Comparison of ENCODE assay signal across 19 cellular contexts in the genomic region with DNA sequence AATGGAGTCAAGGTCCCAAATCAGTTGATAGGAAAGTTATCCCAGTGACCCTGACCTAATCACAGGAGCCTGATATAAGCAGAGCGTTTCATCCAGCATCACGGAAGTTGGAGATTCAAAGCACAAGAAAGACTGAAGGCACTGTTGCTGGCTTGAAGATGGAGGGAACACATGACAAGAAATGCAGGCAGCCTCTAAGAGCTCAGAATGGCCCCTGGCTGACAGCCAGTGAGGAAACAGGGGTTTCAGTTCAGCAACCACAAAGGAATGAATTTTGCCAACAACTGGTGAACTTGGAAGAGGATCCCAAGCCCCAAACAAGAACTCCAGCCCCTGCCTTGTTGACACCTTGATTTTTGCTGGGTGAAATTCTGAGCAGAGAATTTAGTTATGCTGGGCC.
A peak's percentile ranks its signal among the peaks of the same experiment; 100 is the strongest.
DNase-seq lines count a peak whose midpoint lies in the region; ATAC-seq and TF ChIP-seq lines count a peak whose summit lies in the region.
"Had no signal": no experiment of that assay in that cellular context is flagged by ENCODE, and none has a peak within 500 bp of the region (broad histone marks: within the 10 kb centered on the region; RNA-seq: fewer than 3 reads in every experiment).

No MANE protein-coding gene starts in this region.

- no peak overlapping the region for H2BK12ac ChIP-seq in trophoblast cell (ENCODE audit: low read length)

- no TSS peak for BruUV-seq in PC-3 (replicated peaks; lab: Mats Ljungman, UMichigan)

- H3K9me3 ChIP-seq in trophoblast cell (ENCODE audit: insufficient read depth, low read depth, low read length) (no peaks in the 10 kb centered on the region), thyroid gland (no peaks in the 10 kb centered on the region), PC-3 (ENCODE audit: low read length) (peaks cover 23% of the 10 kb centered on the region; the same call in 1 of the 2 replicates)

- peak; percentile 43 for ATAC-seq in Right ventricle myocardium superior (ENCODE audit: poor library complexity)
- no peak for ATAC-seq in PC-3
- no peak for ATAC-seq in GM21723 (IDR thresholded peaks at IDR 0.05; ENCODE audit: unreplicated experiment)
- ATAC-seq: Panc1 had no signal

- no peak overlapping the region for H3K4me3 ChIP-seq in trophoblast cell (ENCODE audit: low read depth, low read length)
- no peak overlapping the region for H3K4me3 ChIP-seq in thyroid gland (replicated peaks in 1 of 3)
- H3K4me3 ChIP-seq in PC-3 (ENCODE audit: low read length): no peak overlapping the region

- TF ChIP-seq POLR2A in thyroid gland (IDR thresholded peaks at IDR 0.05): no peak

- no peak overlapping the region for H4K91ac ChIP-seq in trophoblast cell (ENCODE audit: low read depth, low read length)

- intact Hi-C loops in Right ventricle myocardium superior (cut with DNase I): no loop called here
- intact Hi-C loops in cardiac septum (cut with DNase I): no loop called here
- intact Hi-C loops in head of caudate nucleus (cut with DNase I): no loop called here
- intact Hi-C loops in thyroid gland (cut with DNase I): no loop called here
- intact Hi-C loops in PC-3 (cut with micrococcal nuclease): no loop called here

- no CpG with 5 or more reads among the region's 2 CpGs for WGBS in trophoblast cell (ENCODE audit: extremely low coverage, insufficient coverage, insufficient read length)
- WGBS in thyroid gland, 2 donors: 77 to 81% methylated on average over 2 of the region's 2 CpGs

- DNase-seq in Right ventricle myocardium superior (peak; percentile 50), cardiac septum (ENCODE audit: low spot score) (no peak), head of caudate nucleus (peak in 30 of 42 donors; percentile 8 to 57 (median 27)), trophoblast cell (no peak), thyroid gland (peak; percentile 59 to 71), PC-3 (no peak), NCI-H345 treated with DMSO at 0.1 percent for 48 hours (lab: John Stamatoyannopoulos, UW; ENCODE audit: unreplicated experiment) (no peak)
- DNase-seq: COR-L47, DMS153, EL, HCEC 1CT, NCI-H1048, NCI-H146, NCI-H2107, NCI-H446, SHP77 treated with DMSO at 0.1 percent for 48 hours had no signal

- H4K8ac ChIP-seq in trophoblast cell (ENCODE audit: low read depth, low read length): peak overlapping the region; percentile 23

- no peak overlapping the region for H3K18ac ChIP-seq in trophoblast cell (ENCODE audit: low read length)

- POLR2A ChIA-PET in PC-3 (lab: Charles Lee; ENCODE audit: unreplicated experiment): no interaction called here

- H3F3A ChIP-seq in PC-3 (ENCODE audit: low read length, unreplicated experiment): no peaks in the 10 kb centered on the region

- no peak overlapping the region for H2AK5ac ChIP-seq in trophoblast cell (ENCODE audit: low read length)

- no peaks in the 10 kb centered on the region for H4K20me1 ChIP-seq in PC-3 (ENCODE audit: low read length)

- H3K4me1 ChIP-seq in trophoblast cell (ENCODE audit: control insufficient read depth in 1 of 2, insufficient read depth in 2 of 2, low read length in 2 of 2) (peaks cover 1 to 3% of the 10 kb centered on the region in 2 experiments), thyroid gland (peaks cover 6 to 12% of the 10 kb centered on the region in 2 donors), PC-3 (ENCODE audit: insufficient read depth, low read length) (no peaks in the 10 kb centered on the region)

- H3K27me3 ChIP-seq in trophoblast cell (ENCODE audit: insufficient read depth, low read length): no peaks in the 10 kb centered on the region
- H3K27me3 ChIP-seq in thyroid gland: no peaks in the 10 kb centered on the region
- H3K27me3 ChIP-seq in PC-3 (ENCODE audit: low read length): no peaks in the 10 kb centered on the region

- no peak overlapping the region for H3K23ac ChIP-seq in trophoblast cell (ENCODE audit: low read length)

- TF ChIP-seq CTCF in thyroid gland (IDR thresholded peaks at IDR 0.05) (no peak), PC-3 (conservative IDR thresholded peaks at IDR 0.05; ENCODE audit: low read depth, low read length) (no peak)

- no peaks in the 10 kb centered on the region for H3K79me1 ChIP-seq in trophoblast cell (ENCODE audit: low read length)

- H2AFZ ChIP-seq in trophoblast cell (ENCODE audit: insufficient read depth, low read length, poor library complexity) (no peak overlapping the region), PC-3 (ENCODE audit: low read length) (no peak overlapping the region)

- H2BK120ac ChIP-seq in trophoblast cell (ENCODE audit: insufficient read depth, low read length, poor library complexity): no peak overlapping the region

- H3K36me3 ChIP-seq in trophoblast cell (ENCODE audit: control insufficient read depth in 1 of 2, insufficient read depth in 2 of 2, low read length in 2 of 2): no peaks in the 10 kb centered on the region
- no peaks in the 10 kb centered on the region for H3K36me3 ChIP-seq in thyroid gland
- no peaks in the 10 kb centered on the region for H3K36me3 ChIP-seq in PC-3 (ENCODE audit: low read depth, low read length)

- H3K14ac ChIP-seq in trophoblast cell (ENCODE audit: low read length): peak overlapping the region; percentile 8

- H3K79me2 ChIP-seq in trophoblast cell (ENCODE audit: control insufficient read depth, insufficient read depth, low read length, poor library complexity): no peaks in the 10 kb centered on the region
- no peaks in the 10 kb centered on the region for H3K79me2 ChIP-seq in PC-3 (ENCODE audit: low read length)

- CTCF ChIA-PET in PC-3 (lab: Charles Lee): no interaction called here

- H3K4ac ChIP-seq in trophoblast cell (ENCODE audit: low read depth, low read length): no peak overlapping the region

- H3K4me2 ChIP-seq in trophoblast cell (ENCODE audit: low read length): no peak overlapping the region
- H3K4me2 ChIP-seq in PC-3 (ENCODE audit: low read length): no peak overlapping the region

- H3K27ac ChIP-seq in trophoblast cell (ENCODE audit: low read depth, low read length): no peak overlapping the region
- no peak overlapping the region for H3K27ac ChIP-seq in thyroid gland
- H3K27ac ChIP-seq in PC-3 (ENCODE audit: low read length): no peak overlapping the region
- H3K27ac ChIP-seq: 22Rv1 had no signal

- H3K9ac ChIP-seq in trophoblast cell (ENCODE audit: low read length) (no peak overlapping the region), PC-3 (ENCODE audit: low read length) (no peak overlapping the region)

- no peaks in the 10 kb centered on the region for H3K9me2 ChIP-seq in PC-3 (replicated peaks; ENCODE audit: low read length)

- no peak overlapping the region for H4K12ac ChIP-seq in trophoblast cell (ENCODE audit: low read depth, low read length)

- no peak overlapping the region for H2BK5ac ChIP-seq in trophoblast cell (ENCODE audit: low read depth, low read length, poor library complexity)

Comparison
In these comparisons a context has a peak if more than half of its experiments do, and no peak if none do; other contexts are left out.
1. DNase-seq: peak in Right ventricle myocardium superior (single experiment), head of caudate nucleus (30 of 42) and thyroid gland (2 of 2); none in cardiac septum (single experiment), trophoblast cell (0 of 2), PC-3 (single experiment) and NCI-H345 treated with DMSO at 0.1 percent for 48 hours (single experiment).